ENCODE assay signal across 1 cellular context in genomic region chr13:28754698-28755545, GRCh38.
TF ChIP-seq lines count a peak whose summit lies in the region.

No MANE protein-coding gene starts in this region.

TF ChIP-seq in GM23338, 12 proteins besides CTCF, POLR2A, EP300 and RAD21 (continued from another document):
- no peak for TF ChIP-seq ZNF462 (CRISPR knock-in tag; IDR thresholded peaks at IDR 0.05)
- no peak for TF ChIP-seq JUNB (IDR thresholded peaks at IDR 0.05; ENCODE audit: unreplicated experiment)
- no peak for TF ChIP-seq ZNF114 (CRISPR knock-in tag; IDR thresholded peaks at IDR 0.05)
- no peak for TF ChIP-seq STAT1 (IDR thresholded peaks at IDR 0.05; ENCODE audit: unreplicated experiment)
